In the genomic region with DNA sequence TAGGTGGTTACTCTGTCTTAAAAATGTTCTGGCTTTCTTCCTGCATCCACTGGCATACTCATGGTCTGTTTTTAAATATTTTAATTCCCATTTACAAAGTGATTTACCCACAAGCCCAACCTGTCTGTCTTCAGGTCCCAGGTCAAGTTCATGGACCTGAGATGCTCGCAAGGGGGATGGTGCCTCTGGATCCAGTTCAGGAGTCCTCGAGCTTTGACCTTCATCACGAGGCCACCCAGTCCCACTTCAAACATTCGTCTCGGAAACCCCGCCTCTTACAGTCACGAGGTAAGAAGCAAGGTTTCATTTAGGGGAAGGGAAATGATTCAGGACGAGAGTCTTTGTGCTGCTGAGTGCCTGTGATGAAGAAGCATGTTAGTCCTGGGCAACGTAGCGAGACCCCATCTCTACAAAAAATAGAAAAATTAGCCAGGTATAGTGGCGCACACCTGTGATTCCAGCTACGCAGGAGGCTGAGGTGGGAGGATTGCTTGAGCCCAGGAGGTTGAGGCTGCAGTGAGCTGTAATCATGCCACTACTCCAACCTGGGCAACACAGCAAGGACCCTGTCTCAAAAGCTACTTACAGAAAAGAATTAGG, we compare ENCODE assay signal across 1 cellular context.
TF ChIP-seq lines count a peak whose summit lies in the region.

No MANE protein-coding gene starts in this region.

TF ChIP-seq in HepG2, 621 proteins besides CTCF, POLR2A, EP300 and RAD21 (continued from another document and continues in another):
- TF ChIP-seq, protein P1, sequence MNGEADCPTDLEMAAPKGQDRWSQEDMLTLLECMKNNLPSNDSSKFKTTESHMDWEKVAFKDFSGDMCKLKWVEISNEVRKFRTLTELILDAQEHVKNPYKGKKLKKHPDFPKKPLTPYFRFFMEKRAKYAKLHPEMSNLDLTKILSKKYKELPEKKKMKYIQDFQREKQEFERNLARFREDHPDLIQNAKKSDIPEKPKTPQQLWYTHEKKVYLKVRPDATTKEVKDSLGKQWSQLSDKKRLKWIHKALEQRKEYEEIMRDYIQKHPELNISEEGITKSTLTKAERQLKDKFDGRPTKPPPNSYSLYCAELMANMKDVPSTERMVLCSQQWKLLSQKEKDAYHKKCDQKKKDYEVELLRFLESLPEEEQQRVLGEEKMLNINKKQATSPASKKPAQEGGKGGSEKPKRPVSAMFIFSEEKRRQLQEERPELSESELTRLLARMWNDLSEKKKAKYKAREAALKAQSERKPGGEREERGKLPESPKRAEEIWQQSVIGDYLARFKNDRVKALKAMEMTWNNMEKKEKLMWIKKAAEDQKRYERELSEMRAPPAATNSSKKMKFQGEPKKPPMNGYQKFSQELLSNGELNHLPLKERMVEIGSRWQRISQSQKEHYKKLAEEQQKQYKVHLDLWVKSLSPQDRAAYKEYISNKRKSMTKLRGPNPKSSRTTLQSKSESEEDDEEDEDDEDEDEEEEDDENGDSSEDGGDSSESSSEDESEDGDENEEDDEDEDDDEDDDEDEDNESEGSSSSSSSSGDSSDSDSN (CRISPR knock-in tag; IDR thresholded peaks at IDR 0.05), result 0 out of 2 replicates have a peak, but pooled peaks have one; percentile 22
- TF ChIP-seq, protein P2, sequence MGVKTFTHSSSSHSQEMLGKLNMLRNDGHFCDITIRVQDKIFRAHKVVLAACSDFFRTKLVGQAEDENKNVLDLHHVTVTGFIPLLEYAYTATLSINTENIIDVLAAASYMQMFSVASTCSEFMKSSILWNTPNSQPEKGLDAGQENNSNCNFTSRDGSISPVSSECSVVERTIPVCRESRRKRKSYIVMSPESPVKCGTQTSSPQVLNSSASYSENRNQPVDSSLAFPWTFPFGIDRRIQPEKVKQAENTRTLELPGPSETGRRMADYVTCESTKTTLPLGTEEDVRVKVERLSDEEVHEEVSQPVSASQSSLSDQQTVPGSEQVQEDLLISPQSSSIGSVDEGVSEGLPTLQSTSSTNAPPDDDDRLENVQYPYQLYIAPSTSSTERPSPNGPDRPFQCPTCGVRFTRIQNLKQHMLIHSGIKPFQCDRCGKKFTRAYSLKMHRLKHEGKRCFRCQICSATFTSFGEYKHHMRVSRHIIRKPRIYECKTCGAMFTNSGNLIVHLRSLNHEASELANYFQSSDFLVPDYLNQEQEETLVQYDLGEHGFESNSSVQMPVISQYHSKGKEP (CRISPR knock-in tag; IDR thresholded peaks at IDR 0.05), result no peak
- TF ChIP-seq EED (CRISPR knock-in tag; IDR thresholded peaks at IDR 0.05) (no peak), ZNF333 (CRISPR knock-in tag; IDR thresholded peaks at IDR 0.05; ENCODE audit: borderline replicate concordance) (no peak), SMAD1 (CRISPR knock-in tag; IDR thresholded peaks at IDR 0.05; ENCODE audit: borderline replicate concordance, low read depth) (peak; percentile 51; the same call in 1 of the 2 replicates), ZNF775 (CRISPR knock-in tag; IDR thresholded peaks at IDR 0.05; ENCODE audit: borderline replicate concordance) (no peak), HDAC1 (CRISPR knock-in tag; IDR thresholded peaks at IDR 0.05) (peak; percentile 80), FIP1L1 (IDR thresholded peaks at IDR 0.05; ENCODE audit: borderline replicate concordance, insufficient read depth, low read depth, low read length) (no peak), ARNTL (CRISPR knock-in tag; IDR thresholded peaks at IDR 0.05) (peak; percentile 50; the same call in 1 of the 2 replicates), ZNF83 (CRISPR knock-in tag; IDR thresholded peaks at IDR 0.05; ENCODE audit: borderline replicate concordance) (no peak), MED1 (CRISPR knock-in tag; IDR thresholded peaks at IDR 0.05) (peak; percentile 71), JUND (CRISPR knock-in tag; IDR thresholded peaks at IDR 0.05) (no peak), ZNF878 (CRISPR knock-in tag; IDR thresholded peaks at IDR 0.05) (no peak), SP2 (CRISPR knock-in tag; IDR thresholded peaks at IDR 0.05) (peak; percentile 29; the same call in 1 of the 2 replicates), ZSCAN29 (CRISPR knock-in tag; conservative IDR thresholded peaks at IDR 0.05) (no peak), HDAC2 (CRISPR knock-in tag; IDR thresholded peaks at IDR 0.05) (peak; percentile 41; the same call in 1 of the 2 replicates), FOXJ3 (CRISPR knock-in tag; IDR thresholded peaks at IDR 0.05; ENCODE audit: borderline replicate concordance) (no peak), ZNF282 (IDR thresholded peaks at IDR 0.05; ENCODE audit: partially characterized antibody) (no peak), GPN1 (CRISPR knock-in tag; IDR thresholded peaks at IDR 0.05; ENCODE audit: borderline replicate concordance) (no peak)
- TF ChIP-seq, protein P3, sequence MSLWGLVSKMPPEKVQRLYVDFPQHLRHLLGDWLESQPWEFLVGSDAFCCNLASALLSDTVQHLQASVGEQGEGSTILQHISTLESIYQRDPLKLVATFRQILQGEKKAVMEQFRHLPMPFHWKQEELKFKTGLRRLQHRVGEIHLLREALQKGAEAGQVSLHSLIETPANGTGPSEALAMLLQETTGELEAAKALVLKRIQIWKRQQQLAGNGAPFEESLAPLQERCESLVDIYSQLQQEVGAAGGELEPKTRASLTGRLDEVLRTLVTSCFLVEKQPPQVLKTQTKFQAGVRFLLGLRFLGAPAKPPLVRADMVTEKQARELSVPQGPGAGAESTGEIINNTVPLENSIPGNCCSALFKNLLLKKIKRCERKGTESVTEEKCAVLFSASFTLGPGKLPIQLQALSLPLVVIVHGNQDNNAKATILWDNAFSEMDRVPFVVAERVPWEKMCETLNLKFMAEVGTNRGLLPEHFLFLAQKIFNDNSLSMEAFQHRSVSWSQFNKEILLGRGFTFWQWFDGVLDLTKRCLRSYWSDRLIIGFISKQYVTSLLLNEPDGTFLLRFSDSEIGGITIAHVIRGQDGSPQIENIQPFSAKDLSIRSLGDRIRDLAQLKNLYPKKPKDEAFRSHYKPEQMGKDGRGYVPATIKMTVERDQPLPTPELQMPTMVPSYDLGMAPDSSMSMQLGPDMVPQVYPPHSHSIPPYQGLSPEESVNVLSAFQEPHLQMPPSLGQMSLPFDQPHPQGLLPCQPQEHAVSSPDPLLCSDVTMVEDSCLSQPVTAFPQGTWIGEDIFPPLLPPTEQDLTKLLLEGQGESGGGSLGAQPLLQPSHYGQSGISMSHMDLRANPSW (CRISPR knock-in tag; IDR thresholded peaks at IDR 0.05; ENCODE audit: borderline replicate concordance), result no peak
- TF ChIP-seq, protein P4, sequence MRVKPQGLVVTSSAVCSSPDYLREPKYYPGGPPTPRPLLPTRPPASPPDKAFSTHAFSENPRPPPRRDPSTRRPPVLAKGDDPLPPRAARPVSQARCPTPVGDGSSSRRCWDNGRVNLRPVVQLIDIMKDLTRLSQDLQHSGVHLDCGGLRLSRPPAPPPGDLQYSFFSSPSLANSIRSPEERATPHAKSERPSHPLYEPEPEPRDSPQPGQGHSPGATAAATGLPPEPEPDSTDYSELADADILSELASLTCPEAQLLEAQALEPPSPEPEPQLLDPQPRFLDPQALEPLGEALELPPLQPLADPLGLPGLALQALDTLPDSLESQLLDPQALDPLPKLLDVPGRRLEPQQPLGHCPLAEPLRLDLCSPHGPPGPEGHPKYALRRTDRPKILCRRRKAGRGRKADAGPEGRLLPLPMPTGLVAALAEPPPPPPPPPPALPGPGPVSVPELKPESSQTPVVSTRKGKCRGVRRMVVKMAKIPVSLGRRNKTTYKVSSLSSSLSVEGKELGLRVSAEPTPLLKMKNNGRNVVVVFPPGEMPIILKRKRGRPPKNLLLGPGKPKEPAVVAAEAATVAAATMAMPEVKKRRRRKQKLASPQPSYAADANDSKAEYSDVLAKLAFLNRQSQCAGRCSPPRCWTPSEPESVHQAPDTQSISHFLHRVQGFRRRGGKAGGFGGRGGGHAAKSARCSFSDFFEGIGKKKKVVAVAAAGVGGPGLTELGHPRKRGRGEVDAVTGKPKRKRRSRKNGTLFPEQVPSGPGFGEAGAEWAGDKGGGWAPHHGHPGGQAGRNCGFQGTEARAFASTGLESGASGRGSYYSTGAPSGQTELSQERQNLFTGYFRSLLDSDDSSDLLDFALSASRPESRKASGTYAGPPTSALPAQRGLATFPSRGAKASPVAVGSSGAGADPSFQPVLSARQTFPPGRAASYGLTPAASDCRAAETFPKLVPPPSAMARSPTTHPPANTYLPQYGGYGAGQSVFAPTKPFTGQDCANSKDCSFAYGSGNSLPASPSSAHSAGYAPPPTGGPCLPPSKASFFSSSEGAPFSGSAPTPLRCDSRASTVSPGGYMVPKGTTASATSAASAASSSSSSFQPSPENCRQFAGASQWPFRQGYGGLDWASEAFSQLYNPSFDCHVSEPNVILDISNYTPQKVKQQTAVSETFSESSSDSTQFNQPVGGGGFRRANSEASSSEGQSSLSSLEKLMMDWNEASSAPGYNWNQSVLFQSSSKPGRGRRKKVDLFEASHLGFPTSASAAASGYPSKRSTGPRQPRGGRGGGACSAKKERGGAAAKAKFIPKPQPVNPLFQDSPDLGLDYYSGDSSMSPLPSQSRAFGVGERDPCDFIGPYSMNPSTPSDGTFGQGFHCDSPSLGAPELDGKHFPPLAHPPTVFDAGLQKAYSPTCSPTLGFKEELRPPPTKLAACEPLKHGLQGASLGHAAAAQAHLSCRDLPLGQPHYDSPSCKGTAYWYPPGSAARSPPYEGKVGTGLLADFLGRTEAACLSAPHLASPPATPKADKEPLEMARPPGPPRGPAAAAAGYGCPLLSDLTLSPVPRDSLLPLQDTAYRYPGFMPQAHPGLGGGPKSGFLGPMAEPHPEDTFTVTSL (CRISPR knock-in tag; IDR thresholded peaks at IDR 0.05; ENCODE audit: borderline replicate concordance), result peak; percentile 73
- TF ChIP-seq, protein P5, sequence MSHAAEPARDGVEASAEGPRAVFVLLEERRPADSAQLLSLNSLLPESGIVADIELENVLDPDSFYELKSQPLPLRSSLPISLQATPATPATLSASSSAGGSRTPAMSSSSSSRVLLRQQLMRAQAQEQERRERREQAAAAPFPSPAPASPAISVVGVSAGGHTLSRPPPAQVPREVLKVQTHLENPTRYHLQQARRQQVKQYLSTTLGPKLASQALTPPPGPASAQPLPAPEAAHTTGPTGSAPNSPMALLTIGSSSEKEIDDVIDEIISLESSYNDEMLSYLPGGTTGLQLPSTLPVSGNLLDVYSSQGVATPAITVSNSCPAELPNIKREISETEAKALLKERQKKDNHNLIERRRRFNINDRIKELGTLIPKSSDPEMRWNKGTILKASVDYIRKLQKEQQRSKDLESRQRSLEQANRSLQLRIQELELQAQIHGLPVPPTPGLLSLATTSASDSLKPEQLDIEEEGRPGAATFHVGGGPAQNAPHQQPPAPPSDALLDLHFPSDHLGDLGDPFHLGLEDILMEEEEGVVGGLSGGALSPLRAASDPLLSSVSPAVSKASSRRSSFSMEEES (CRISPR knock-in tag; IDR thresholded peaks at IDR 0.05), result peak; percentile 96
- TF ChIP-seq, protein P6, sequence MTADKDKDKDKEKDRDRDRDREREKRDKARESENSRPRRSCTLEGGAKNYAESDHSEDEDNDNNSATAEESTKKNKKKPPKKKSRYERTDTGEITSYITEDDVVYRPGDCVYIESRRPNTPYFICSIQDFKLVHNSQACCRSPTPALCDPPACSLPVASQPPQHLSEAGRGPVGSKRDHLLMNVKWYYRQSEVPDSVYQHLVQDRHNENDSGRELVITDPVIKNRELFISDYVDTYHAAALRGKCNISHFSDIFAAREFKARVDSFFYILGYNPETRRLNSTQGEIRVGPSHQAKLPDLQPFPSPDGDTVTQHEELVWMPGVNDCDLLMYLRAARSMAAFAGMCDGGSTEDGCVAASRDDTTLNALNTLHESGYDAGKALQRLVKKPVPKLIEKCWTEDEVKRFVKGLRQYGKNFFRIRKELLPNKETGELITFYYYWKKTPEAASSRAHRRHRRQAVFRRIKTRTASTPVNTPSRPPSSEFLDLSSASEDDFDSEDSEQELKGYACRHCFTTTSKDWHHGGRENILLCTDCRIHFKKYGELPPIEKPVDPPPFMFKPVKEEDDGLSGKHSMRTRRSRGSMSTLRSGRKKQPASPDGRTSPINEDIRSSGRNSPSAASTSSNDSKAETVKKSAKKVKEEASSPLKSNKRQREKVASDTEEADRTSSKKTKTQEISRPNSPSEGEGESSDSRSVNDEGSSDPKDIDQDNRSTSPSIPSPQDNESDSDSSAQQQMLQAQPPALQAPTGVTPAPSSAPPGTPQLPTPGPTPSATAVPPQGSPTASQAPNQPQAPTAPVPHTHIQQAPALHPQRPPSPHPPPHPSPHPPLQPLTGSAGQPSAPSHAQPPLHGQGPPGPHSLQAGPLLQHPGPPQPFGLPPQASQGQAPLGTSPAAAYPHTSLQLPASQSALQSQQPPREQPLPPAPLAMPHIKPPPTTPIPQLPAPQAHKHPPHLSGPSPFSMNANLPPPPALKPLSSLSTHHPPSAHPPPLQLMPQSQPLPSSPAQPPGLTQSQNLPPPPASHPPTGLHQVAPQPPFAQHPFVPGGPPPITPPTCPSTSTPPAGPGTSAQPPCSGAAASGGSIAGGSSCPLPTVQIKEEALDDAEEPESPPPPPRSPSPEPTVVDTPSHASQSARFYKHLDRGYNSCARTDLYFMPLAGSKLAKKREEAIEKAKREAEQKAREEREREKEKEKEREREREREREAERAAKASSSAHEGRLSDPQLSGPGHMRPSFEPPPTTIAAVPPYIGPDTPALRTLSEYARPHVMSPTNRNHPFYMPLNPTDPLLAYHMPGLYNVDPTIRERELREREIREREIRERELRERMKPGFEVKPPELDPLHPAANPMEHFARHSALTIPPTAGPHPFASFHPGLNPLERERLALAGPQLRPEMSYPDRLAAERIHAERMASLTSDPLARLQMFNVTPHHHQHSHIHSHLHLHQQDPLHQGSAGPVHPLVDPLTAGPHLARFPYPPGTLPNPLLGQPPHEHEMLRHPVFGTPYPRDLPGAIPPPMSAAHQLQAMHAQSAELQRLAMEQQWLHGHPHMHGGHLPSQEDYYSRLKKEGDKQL (CRISPR knock-in tag; IDR thresholded peaks at IDR 0.05; ENCODE audit: low read depth), result no peak
- TF ChIP-seq, protein P7, sequence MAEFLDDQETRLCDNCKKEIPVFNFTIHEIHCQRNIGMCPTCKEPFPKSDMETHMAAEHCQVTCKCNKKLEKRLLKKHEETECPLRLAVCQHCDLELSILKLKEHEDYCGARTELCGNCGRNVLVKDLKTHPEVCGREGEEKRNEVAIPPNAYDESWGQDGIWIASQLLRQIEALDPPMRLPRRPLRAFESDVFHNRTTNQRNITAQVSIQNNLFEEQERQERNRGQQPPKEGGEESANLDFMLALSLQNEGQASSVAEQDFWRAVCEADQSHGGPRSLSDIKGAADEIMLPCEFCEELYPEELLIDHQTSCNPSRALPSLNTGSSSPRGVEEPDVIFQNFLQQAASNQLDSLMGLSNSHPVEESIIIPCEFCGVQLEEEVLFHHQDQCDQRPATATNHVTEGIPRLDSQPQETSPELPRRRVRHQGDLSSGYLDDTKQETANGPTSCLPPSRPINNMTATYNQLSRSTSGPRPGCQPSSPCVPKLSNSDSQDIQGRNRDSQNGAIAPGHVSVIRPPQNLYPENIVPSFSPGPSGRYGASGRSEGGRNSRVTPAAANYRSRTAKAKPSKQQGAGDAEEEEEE (CRISPR knock-in tag; IDR thresholded peaks at IDR 0.05; ENCODE audit: borderline replicate concordance), result no peak
- TF ChIP-seq, protein P8, sequence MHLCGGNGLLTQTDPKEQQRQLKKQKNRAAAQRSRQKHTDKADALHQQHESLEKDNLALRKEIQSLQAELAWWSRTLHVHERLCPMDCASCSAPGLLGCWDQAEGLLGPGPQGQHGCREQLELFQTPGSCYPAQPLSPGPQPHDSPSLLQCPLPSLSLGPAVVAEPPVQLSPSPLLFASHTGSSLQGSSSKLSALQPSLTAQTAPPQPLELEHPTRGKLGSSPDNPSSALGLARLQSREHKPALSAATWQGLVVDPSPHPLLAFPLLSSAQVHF (CRISPR knock-in tag; IDR thresholded peaks at IDR 0.05), result no peak
- TF ChIP-seq, protein P9, sequence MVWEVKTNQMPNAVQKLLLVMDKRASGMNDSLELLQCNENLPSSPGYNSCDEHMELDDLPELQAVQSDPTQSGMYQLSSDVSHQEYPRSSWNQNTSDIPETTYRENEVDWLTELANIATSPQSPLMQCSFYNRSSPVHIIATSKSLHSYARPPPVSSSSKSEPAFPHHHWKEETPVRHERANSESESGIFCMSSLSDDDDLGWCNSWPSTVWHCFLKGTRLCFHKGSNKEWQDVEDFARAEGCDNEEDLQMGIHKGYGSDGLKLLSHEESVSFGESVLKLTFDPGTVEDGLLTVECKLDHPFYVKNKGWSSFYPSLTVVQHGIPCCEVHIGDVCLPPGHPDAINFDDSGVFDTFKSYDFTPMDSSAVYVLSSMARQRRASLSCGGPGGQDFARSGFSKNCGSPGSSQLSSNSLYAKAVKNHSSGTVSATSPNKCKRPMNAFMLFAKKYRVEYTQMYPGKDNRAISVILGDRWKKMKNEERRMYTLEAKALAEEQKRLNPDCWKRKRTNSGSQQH (CRISPR knock-in tag; IDR thresholded peaks at IDR 0.05; ENCODE audit: low read depth), result no peak
